ENCODE assay signal across 21 cellular contexts in the genomic region with DNA sequence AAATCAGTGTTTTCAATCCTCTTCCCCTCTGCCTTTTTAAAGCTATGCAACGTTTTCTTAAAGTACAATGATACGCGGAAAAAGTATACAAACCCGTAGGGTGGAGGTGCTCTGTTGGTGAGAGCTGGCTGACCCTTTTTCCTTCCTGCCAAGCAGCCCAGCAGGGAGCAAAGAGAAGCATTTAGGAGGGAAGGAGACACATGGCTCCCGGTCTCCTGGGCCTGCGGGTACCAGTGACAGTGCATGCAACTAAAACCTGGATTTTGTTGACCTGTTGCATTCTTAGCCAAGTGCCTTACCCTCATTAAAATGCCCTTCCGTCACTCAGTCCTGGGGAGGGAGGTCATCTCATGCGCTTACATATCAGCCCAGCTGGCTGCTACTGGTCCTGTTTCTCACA.
"Had no signal": no experiment of that assay in that cellular context is flagged by ENCODE, and none has a peak within 500 bp of the region (broad histone marks: within the 10 kb centered on the region; RNA-seq: fewer than 3 reads in every experiment).

No MANE protein-coding gene starts in this region.

- H3K4me3 Mint-ChIP-seq: activated naive CD4-positive, alpha-beta T cell treated with anti-CD3 and anti-CD28 coated beads for 36 hours; activated naive CD8-positive, alpha-beta T cell treated with anti-CD3 and anti-CD28 coated beads, Interleukin-2, amount 50 U/mL, for 24 hours; memory B cell; natural killer cell treated with Interleukin-12 subunit alpha and Interleukin-12 subunit beta and Interleukin-15 and Interleukin-18, amount 100 ng/mL, for 72 hours had no signal

- H3K36me3 ChIP-seq: cardiac muscle cell, esophagus squamous epithelium, left lung, right atrium auricular region, transverse colon had no signal

- H3K27ac Mint-ChIP-seq: activated naive CD4-positive, alpha-beta T cell treated with anti-CD3 and anti-CD28 coated beads for 36 hours; activated naive CD8-positive, alpha-beta T cell treated with anti-CD3 and anti-CD28 coated beads, Interleukin-2, amount 50 U/mL, for 24 hours; activated T-helper 2 cell treated with anti-CD3 and anti-CD28 coated beads, Interferon-gamma antibody, Interleukin-2, Interleukin-4, amounts not matched to agents 10 μg/mL and 5 μg/mL and 100 μg/mL, durations not matched to agents 14 hours and 24 hours and 36 hours; memory B cell; natural killer cell treated with Interleukin-12 subunit alpha and Interleukin-12 subunit beta and Interleukin-15 and Interleukin-18, amount 100 ng/mL, for 72 hours; progenitor cell of endocrine pancreas had no signal

- H3K36me3 Mint-ChIP-seq: natural killer cell treated with Interleukin-12 subunit alpha and Interleukin-12 subunit beta and Interleukin-15 and Interleukin-18, amount 100 ng/mL, for 72 hours had no signal

- ATAC-seq: activated naive CD8-positive, alpha-beta T cell treated with anti-CD3 and anti-CD28 coated beads, Interleukin-2, amount 50 U/mL, for 24 hours; left lung; natural killer cell treated with Interleukin-12 subunit alpha and Interleukin-12 subunit beta and Interleukin-15 and Interleukin-18, amount 100 ng/mL, for 72 hours; stimulated activated naive CD8-positive, alpha-beta T cell treated with anti-CD3 and anti-CD28 coated beads, Interleukin-15, Interleukin-2, amounts not matched to agents 100 U/mL and 50 U/mL, for 24 hours had no signal

- H3K27ac ChIP-seq: cardiac muscle cell, right atrium auricular region had no signal

- DNase-seq: activated CD4-positive, alpha-beta T cell treated with anti-CD3 and anti-CD28 coated beads, Interleukin-2, amount 50 U/mL, for 48 hours; activated naive CD4-positive, alpha-beta T cell treated with anti-CD3 and anti-CD28 coated beads for 36 hours; activated naive CD8-positive, alpha-beta T cell treated with anti-CD3 and anti-CD28 coated beads, Interleukin-2, amount 50 U/mL, for 24 hours; aorta; esophagus squamous epithelium; hippocampal formation; kidney; left lung; occipital lobe; stimulated activated CD4-positive, alpha-beta T cell treated with anti-CD3 and anti-CD28 coated beads, Interleukin-4, amount 100 ng/mL, for 4 hours; stimulated activated CD8-positive, alpha-beta memory T cell treated with anti-CD3 and anti-CD28 coated beads, Interleukin-4, amount 100 ng/mL, for 48 hours; stimulated activated naive CD8-positive, alpha-beta T cell treated with anti-CD3 and anti-CD28 coated beads, Interleukin-15, Interleukin-2, amounts not matched to agents 100 U/mL and 50 U/mL, for 24 hours; SW 1271; transverse colon had no signal

- H3K9me3 ChIP-seq: esophagus squamous epithelium, left lung, right atrium auricular region, transverse colon had no signal

- H3K9me3 Mint-ChIP-seq: activated naive CD4-positive, alpha-beta T cell treated with anti-CD3 and anti-CD28 coated beads for 36 hours; activated naive CD8-positive, alpha-beta T cell treated with anti-CD3 and anti-CD28 coated beads, Interleukin-2, amount 50 U/mL, for 24 hours; activated T-helper 2 cell treated with anti-CD3 and anti-CD28 coated beads, Interferon-gamma antibody, Interleukin-2, Interleukin-4, amounts not matched to agents 10 μg/mL and 5 μg/mL and 100 μg/mL, durations not matched to agents 14 hours and 24 hours and 36 hours; memory B cell; natural killer cell treated with Interleukin-12 subunit alpha and Interleukin-12 subunit beta and Interleukin-15 and Interleukin-18, amount 100 ng/mL, for 72 hours had no signal

- H3K27me3 Mint-ChIP-seq: activated naive CD8-positive, alpha-beta T cell treated with anti-CD3 and anti-CD28 coated beads, Interleukin-2, amount 50 U/mL, for 24 hours; memory B cell; natural killer cell treated with Interleukin-12 subunit alpha and Interleukin-12 subunit beta and Interleukin-15 and Interleukin-18, amount 100 ng/mL, for 72 hours; progenitor cell of endocrine pancreas had no signal

- H3K27me3 ChIP-seq: cardiac muscle cell, esophagus squamous epithelium, left lung, right atrium auricular region, transverse colon had no signal

- H3K4me3 ChIP-seq: cardiac muscle cell, esophagus squamous epithelium, left lung, right atrium auricular region, skin epidermis, transverse colon had no signal
